14 cellular contexts compared by ENCODE assay signal in genomic region chr2:229054311-229054710, GRCh38.
DNase-seq lines count a peak whose midpoint lies in the region; ATAC-seq lines count a peak whose summit lies in the region.
"Had no signal": no experiment of that assay in that cellular context is flagged by ENCODE, and none has a peak within 500 bp of the region (broad histone marks: within the 10 kb centered on the region; RNA-seq: fewer than 3 reads in every experiment).

No MANE protein-coding gene starts in this region.

- in situ Hi-C loops in SK-MEL-5 (cut with HindIII; ENCODE audit: low pct_unique_long_range_greater_than_20kb, low sequenced_read_pairs), result no loop called here

- no peak for ATAC-seq in HG03342 (IDR thresholded peaks at IDR 0.05; ENCODE audit: unreplicated experiment)
- ATAC-seq: A549; CD8-positive, alpha-beta T cell had no signal

- DNase-seq in Daoy (ENCODE audit: low read depth), result peak; percentile 36
- peak; percentile 9 for DNase-seq in M059J (ENCODE audit: low read depth)
- DNase-seq in SK-MEL-5 (ENCODE audit: low read depth, low spot score), result peak; percentile 3
- DNase-seq in retina, result no peak
- DNase-seq: AML-193; Caco-2; Calu3; CD4-positive, alpha-beta T cell; CD8-positive, alpha-beta T cell; DMS79 treated with DMSO at 0.1 percent for 48 hours; EL; GDM1 had no signal
